1 cellular context compared by ENCODE assay signal in the genomic region with DNA sequence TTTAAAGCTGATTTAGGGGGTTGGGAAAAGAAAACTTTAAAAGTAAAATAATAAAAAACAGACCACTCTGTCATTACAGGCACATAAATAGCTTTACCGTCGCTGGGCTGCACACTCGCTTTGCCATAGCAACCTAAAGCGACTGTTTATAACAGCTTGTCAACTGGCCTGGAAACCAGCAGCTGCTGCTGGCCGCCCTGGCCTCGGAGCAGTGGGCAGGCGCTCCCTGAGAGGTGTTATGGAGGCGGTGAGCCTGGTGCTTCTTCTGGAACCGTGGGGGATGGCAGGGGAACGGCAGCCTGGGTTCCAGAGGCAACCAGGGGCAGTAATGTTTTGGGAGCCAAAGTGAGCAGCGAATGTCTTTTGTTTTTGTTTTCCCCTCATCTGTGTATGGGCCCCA.
TF ChIP-seq lines count a peak whose summit lies in the region.

No MANE protein-coding gene starts in this region.

TF ChIP-seq in IMR-90, 13 proteins besides CTCF, POLR2A, EP300 and RAD21:
- TF ChIP-seq FOS (IDR thresholded peaks at IDR 0.05; ENCODE audit: low read depth, low read length), result no peak
- TF ChIP-seq, protein P1, sequence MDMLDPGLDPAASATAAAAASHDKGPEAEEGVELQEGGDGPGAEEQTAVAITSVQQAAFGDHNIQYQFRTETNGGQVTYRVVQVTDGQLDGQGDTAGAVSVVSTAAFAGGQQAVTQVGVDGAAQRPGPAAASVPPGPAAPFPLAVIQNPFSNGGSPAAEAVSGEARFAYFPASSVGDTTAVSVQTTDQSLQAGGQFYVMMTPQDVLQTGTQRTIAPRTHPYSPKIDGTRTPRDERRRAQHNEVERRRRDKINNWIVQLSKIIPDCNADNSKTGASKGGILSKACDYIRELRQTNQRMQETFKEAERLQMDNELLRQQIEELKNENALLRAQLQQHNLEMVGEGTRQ (IDR thresholded peaks at IDR 0.05; ENCODE audit: low read depth, low read length), result no peak
- TF ChIP-seq SMC3 (IDR thresholded peaks at IDR 0.05; ENCODE audit: low read depth, low read length), result no peak
- TF ChIP-seq BHLHE40 (IDR thresholded peaks at IDR 0.05; ENCODE audit: low read depth, low read length), result peak; percentile 56; the same call in 1 of the 2 replicates
- peak; percentile 21; the same call in 1 of the 2 replicates for TF ChIP-seq MAZ (IDR thresholded peaks at IDR 0.05; ENCODE audit: borderline replicate concordance, low read depth, low read length)
- no peak for TF ChIP-seq CEBPB (IDR thresholded peaks at IDR 0.05; ENCODE audit: low read depth, low read length)
- no peak for TF ChIP-seq RFX5 (IDR thresholded peaks at IDR 0.05; ENCODE audit: low read depth, low read length)
- no peak for TF ChIP-seq RCOR1 (IDR thresholded peaks at IDR 0.05; ENCODE audit: insufficient replicate concordance, low read length)
- TF ChIP-seq, protein P2, sequence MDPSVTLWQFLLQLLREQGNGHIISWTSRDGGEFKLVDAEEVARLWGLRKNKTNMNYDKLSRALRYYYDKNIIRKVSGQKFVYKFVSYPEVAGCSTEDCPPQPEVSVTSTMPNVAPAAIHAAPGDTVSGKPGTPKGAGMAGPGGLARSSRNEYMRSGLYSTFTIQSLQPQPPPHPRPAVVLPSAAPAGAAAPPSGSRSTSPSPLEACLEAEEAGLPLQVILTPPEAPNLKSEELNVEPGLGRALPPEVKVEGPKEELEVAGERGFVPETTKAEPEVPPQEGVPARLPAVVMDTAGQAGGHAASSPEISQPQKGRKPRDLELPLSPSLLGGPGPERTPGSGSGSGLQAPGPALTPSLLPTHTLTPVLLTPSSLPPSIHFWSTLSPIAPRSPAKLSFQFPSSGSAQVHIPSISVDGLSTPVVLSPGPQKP (IDR thresholded peaks at IDR 0.05; ENCODE audit: borderline replicate concordance, low read depth, low read length), result no peak
- TF ChIP-seq CHD1 (IDR thresholded peaks at IDR 0.05; ENCODE audit: low read depth, low read length), result no peak
- TF ChIP-seq MAFK (IDR thresholded peaks at IDR 0.05; ENCODE audit: low read depth, low read length), result no peak
- TF ChIP-seq NFE2L2 (IDR thresholded peaks at IDR 0.05; ENCODE audit: low read depth, low read length), result no peak
- peak; percentile 63; the same call in 1 of the 2 replicates for TF ChIP-seq MXI1 (IDR thresholded peaks at IDR 0.05; ENCODE audit: borderline replicate concordance, low read depth, low read length)
